Comparison of ENCODE assay signal across 8 cellular contexts in genomic region chr10:24642921-24643678, GRCh38.
A peak's percentile ranks its signal among the peaks of the same experiment; 100 is the strongest.
DNase-seq lines count a peak whose midpoint lies in the region; ATAC-seq and TF ChIP-seq lines count a peak whose summit lies in the region.

No MANE protein-coding gene starts in this region.

- no peaks in the 10 kb centered on the region for H4K20me1 ChIP-seq in H9 (ENCODE audit: control insufficient read depth, insufficient read depth, insufficient read length)

- H3K14ac ChIP-seq in H9 (ENCODE audit: insufficient read depth, low read length), result no peak overlapping the region

- in situ Hi-C loops in Panc1 (cut with HindIII; ENCODE audit: low pct_unique_long_range_greater_than_20kb, low sequenced_read_pairs), result no loop called here

- H2AK5ac ChIP-seq in H9 (ENCODE audit: insufficient read length, low read length), result no peak overlapping the region

- no peak overlapping the region for H3K4me3 Mint-ChIP-seq in H9

- H3K56ac ChIP-seq in H9 (ENCODE audit: insufficient read length, low read depth, low read length), result no peak overlapping the region

- BruUV-seq in Panc1 (replicated peaks; lab: Mats Ljungman, UMichigan), result no TSS peak

- no peak overlapping the region for H2BK120ac ChIP-seq in H9 (ENCODE audit: low read depth, low read length, poor library complexity, severe bottlenecking)

- peak; percentile 91 for ATAC-seq in Panc1

- CTCF ChIA-PET in Panc1 (lab: Charles Lee), result interaction anchor here (0.6 kb wide), 2 partner anchors 26 to 242 kb away, joined by 3 read pairs; no protein-coding TSS in a partner anchor

- H4K8ac ChIP-seq in H9 (replicated peaks; ENCODE audit: insufficient read length, low read depth, low read length), result no peak overlapping the region

- POLR2A ChIA-PET in Panc1 (lab: Charles Lee), result interaction anchor here (0.5 kb wide), 1 partner anchor 46 kb away, joined by 4 read pairs; no protein-coding TSS in a partner anchor

- H3K4me3 ChIP-seq in Panc1 (ENCODE audit: low read depth in 2 of 2, low read length in 2 of 2), result no peak overlapping the region

- H3K79me1 ChIP-seq in H9 (ENCODE audit: insufficient read depth, low read depth, low read length, poor library complexity, severe bottlenecking), result no peaks in the 10 kb centered on the region

- TF ChIP-seq CTCF in 22Rv1 (IDR thresholded peaks at IDR 0.05) (peak; percentile 82), H9 (conservative IDR thresholded peaks at IDR 0.05) (peak; percentile 74), Panc1 (IDR thresholded peaks at IDR 0.05) (peak; percentile 68; the same call in 1 of the 2 replicates)

- no peak overlapping the region for H2BK5ac ChIP-seq in H9 (ENCODE audit: insufficient read length, low read length)

- H3K27ac ChIP-seq in 22Rv1, result no peak overlapping the region
- H3K27ac ChIP-seq in H9 (ENCODE audit: insufficient read length, low read depth, low read length), result no peak overlapping the region
- no peak overlapping the region for H3K27ac ChIP-seq in Panc1 (ENCODE audit: low read length)

- H3K4me2 ChIP-seq in H9 (ENCODE audit: insufficient read depth, insufficient read length, low read length), result no peak overlapping the region

- H3K23ac ChIP-seq in H9 (ENCODE audit: insufficient read length, low read depth, low read length), result no peak overlapping the region

- H4K5ac ChIP-seq in H9 (ENCODE audit: insufficient read length, low read depth, low read length), result no peak overlapping the region

- H3K18ac ChIP-seq in H9 (ENCODE audit: insufficient read length, low read depth, low read length), result no peak overlapping the region

- no peak overlapping the region for H3K9ac ChIP-seq in H9 (ENCODE audit: extremely low read depth, insufficient read length, low read length)

- no peak overlapping the region for H4K91ac ChIP-seq in H9 (ENCODE audit: insufficient read length, low read depth, low read length)

- no peaks in the 10 kb centered on the region for H3K79me2 ChIP-seq in H9 (ENCODE audit: insufficient read depth, low read length)

- H2AFZ ChIP-seq in H9 (ENCODE audit: low read length), result no peak overlapping the region

- no peak overlapping the region for H3K4ac ChIP-seq in H9 (ENCODE audit: low read depth, low read length)

- H3K36me3 Mint-ChIP-seq in H9 (ENCODE audit: insufficient read depth in 1 of 3, low read depth in 3 of 3), result no peaks in the 10 kb centered on the region

- H3T11ph ChIP-seq in H9 (ENCODE audit: low read length), result no peak overlapping the region

- H3K4me1 ChIP-seq in H9 (ENCODE audit: insufficient read depth, low read length) (no peaks in the 10 kb centered on the region), Panc1 (ENCODE audit: control insufficient read depth, insufficient read depth, low read length) (peaks cover 13% of the 10 kb centered on the region)

- H3K27me3 Mint-ChIP-seq in H9 (ENCODE audit: low read depth), result no peaks in the 10 kb centered on the region

- no peak overlapping the region for H2BK20ac ChIP-seq in H9 (ENCODE audit: low read depth, low read length, poor library complexity, severe bottlenecking)

- WGBS in H9 (ENCODE audit: extremely low coverage, insufficient read length, low lambda C conversion rate), result no CpG with 5 or more reads among the region's 6 CpGs

- DNase-seq in GM04504 (ENCODE audit: low read depth) (peak; percentile 49), H9 (no peak), Kasumi-1 (lab: John Stamatoyannopoulos, UW) (peak; percentile 89 to 90), Panc1 (ENCODE audit: low read depth, low spot score) (peak; percentile 55), dermis microvascular lymphatic vessel endothelial cell (ENCODE audit: low read depth in 2 of 2) (peak; percentile 71 to 81), medulla oblongata (ENCODE audit: extremely low spot score) (peak; percentile 72), GM19240 (ENCODE audit: insufficient read length, low spot score) (no peak)

- no peaks in the 10 kb centered on the region for H3K9me3 Mint-ChIP-seq in H9

- H3K36me3 ChIP-seq in Panc1 (ENCODE audit: control insufficient read depth, insufficient read depth, low read length), result no peaks in the 10 kb centered on the region

- no peaks in the 10 kb centered on the region for H3K23me2 ChIP-seq in H9 (ENCODE audit: insufficient read length, low read depth, low read length, poor library complexity, severe bottlenecking)

- H2BK15ac ChIP-seq in H9 (ENCODE audit: low read depth, low read length), result no peak overlapping the region

- no peaks in the 10 kb centered on the region for H3K27me3 ChIP-seq in H9 (ENCODE audit: insufficient read depth, low read length)
- no peaks in the 10 kb centered on the region for H3K27me3 ChIP-seq in Panc1 (ENCODE audit: control insufficient read depth, insufficient read depth, low read length)

- H2BK12ac ChIP-seq in H9 (ENCODE audit: insufficient read length, low read depth, low read length), result no peak overlapping the region

- H3K4me1 Mint-ChIP-seq in H9, result peaks cover 8% of the 10 kb centered on the region in 2 experiments

- no peak overlapping the region for H3K27ac Mint-ChIP-seq in H9

- intact Hi-C loops in Panc1 (cut with micrococcal nuclease; ENCODE audit: unreplicated experiment), result loop anchor here (5.0 to 10.0 kb wide), 3 partner anchors 79 to 352 kb away; partner anchors contain the start of genes ARHGAP21 and PRTFDC1

- H3K9me3 ChIP-seq in H9 (ENCODE audit: control insufficient read depth, low read depth, low read length), result no peaks in the 10 kb centered on the region
- H3K9me3 ChIP-seq in Panc1 (ENCODE audit: control insufficient read depth, insufficient read depth, low read depth, low read length), result no peaks in the 10 kb centered on the region

Comparison
In these comparisons a context has a peak if more than half of its experiments do, and no peak if none do; other contexts are left out.
1. DNase-seq: peak in GM04504 (single experiment), Kasumi-1 (2 of 2), Panc1 (single experiment), dermis microvascular lymphatic vessel endothelial cell (2 of 2) and medulla oblongata (single experiment); none in H9 (single experiment) and GM19240 (single experiment).
2. Peak in every context shown above with its lines, with median percentiles within 50 percentile points of each other: CTCF ChIP-seq.